In the genomic region with DNA sequence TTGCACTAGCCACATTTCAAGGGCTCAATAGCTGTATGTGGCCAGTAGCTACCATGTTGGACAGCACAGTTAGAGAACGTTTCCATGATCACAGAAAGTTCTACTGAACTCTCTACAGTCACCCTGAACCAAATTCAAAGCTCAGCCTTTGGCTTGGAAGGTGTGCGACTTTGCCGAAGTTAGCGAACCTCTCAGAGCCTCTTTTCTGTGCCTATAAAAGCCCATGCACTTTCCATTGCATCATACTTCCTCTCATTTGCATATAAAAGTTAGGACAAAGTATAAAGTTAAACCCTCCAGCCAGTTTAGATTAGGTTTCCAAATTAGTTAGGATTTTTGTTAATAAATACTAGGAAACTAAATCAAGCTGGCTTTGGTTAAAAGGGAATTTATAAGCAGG, we compare ENCODE assay signal across 24 cellular contexts. TPM values are rescaled to one million over a fixed set of nuclear protein-coding genes. Genes with fewer than 3 reads are reported as not detected.
A peak's percentile ranks its signal among the peaks of the same experiment; 100 is the strongest.
DNase-seq lines count a peak whose midpoint lies in the region; ATAC-seq and TF ChIP-seq lines count a peak whose summit lies in the region.
"Had no signal": no experiment of that assay in that cellular context is flagged by ENCODE, and none has a peak within 500 bp of the region (broad histone marks: within the 10 kb centered on the region; RNA-seq: fewer than 3 reads in every experiment).

No MANE protein-coding gene starts in this region.

- in situ Hi-C loops in brain microvascular endothelial cell (cut with HindIII; ENCODE audit: low pct_ligation_motif_present, low sequenced_read_pairs) = no loop called here

- H3K9me3 ChIP-seq in cardiac muscle cell (ENCODE audit: low read depth) = no peaks in the 10 kb centered on the region
- H3K9me3 ChIP-seq in mesenchymal stem cell (ENCODE audit: control insufficient read depth, low read length) = no peaks in the 10 kb centered on the region
- H3K9me3 ChIP-seq in vagina = no peaks in the 10 kb centered on the region

- H3K4me2 ChIP-seq in mesenchymal stem cell (ENCODE audit: low read length, poor library complexity, severe bottlenecking) = no peak overlapping the region

- no peak for DNase-seq in cardiac muscle cell (ENCODE audit: low read depth in 1 of 2, low spot score in 1 of 2)
- no peak for DNase-seq in left ventricle myocardium superior
- no peak for DNase-seq in brain microvascular endothelial cell
- no peak for DNase-seq in mesenchymal stem cell
- DNase-seq in vagina (ENCODE audit: extremely low spot score in 2 of 2) = no peak
- DNase-seq in stimulated activated CD8-positive, alpha-beta memory T cell treated with anti-CD3 and anti-CD28 coated beads, Interleukin-4, amount 100 ng/mL, for 48 hours = no peak
- DNase-seq in EL = no peak
- DNase-seq: activated CD4-positive, alpha-beta T cell treated with anti-CD3 and anti-CD28 coated beads, Interleukin-2, amount 50 U/mL, for 48 hours; activated naive CD4-positive, alpha-beta T cell treated with Interleukin-2 at 50 U/mL for 16 hours; anterior cingulate cortex; DMS 273 treated with DMSO at 0.1 percent for 48 hours; effector CD8-positive, alpha-beta T cell; NCI-H524; Right ventricle myocardium superior; stimulated activated CD4-positive, alpha-beta T cell treated with anti-CD3 and anti-CD28 coated beads, Interleukin-1b, Interleukin-23, amount 100 ng/mL, for 48 hours; stimulated activated naive CD8-positive, alpha-beta T cell treated with anti-CD3 and anti-CD28 coated beads, Interleukin-15, amount 100 ng/mL, for 72 hours had no signal

- TF ChIP-seq CTCF in cardiac muscle cell (IDR thresholded peaks at IDR 0.05; ENCODE audit: low read depth, low read length) (no peak), brain microvascular endothelial cell (IDR thresholded peaks at IDR 0.05; ENCODE audit: low read depth, low read length, missing control alignments) (no peak), vagina (IDR thresholded peaks at IDR 0.05) (no peak)

- H2BK120ac ChIP-seq in mesenchymal stem cell (ENCODE audit: low read depth, low read length) = no peak overlapping the region

- H3K9ac ChIP-seq in mesenchymal stem cell (ENCODE audit: low read length) = peak overlapping the region; percentile 80

- H4K8ac ChIP-seq in mesenchymal stem cell (ENCODE audit: low read length) = peak overlapping the region; percentile 59

- peak overlapping the region in 1 of 2 experiments; percentile 2 for H3K4ac ChIP-seq in mesenchymal stem cell (ENCODE audit: low read depth in 1 of 2, low read length in 2 of 2)

- TF ChIP-seq POLR2A in vagina (IDR thresholded peaks at IDR 0.05) = no peak

- no peak overlapping the region for H2AFZ ChIP-seq in mesenchymal stem cell (ENCODE audit: low read depth, low read length)

- peaks cover 16% of the 10 kb centered on the region for H3K4me1 ChIP-seq in cardiac muscle cell (ENCODE audit: low read depth)
- peaks cover 23% of the 10 kb centered on the region for H3K4me1 ChIP-seq in mesenchymal stem cell (ENCODE audit: control insufficient read depth, insufficient read depth, low read depth, low read length)
- H3K4me1 ChIP-seq in vagina = peaks cover 16% of the 10 kb centered on the region

- peak overlapping the region in 1 of 2 experiments; percentile 81 for H2BK12ac ChIP-seq in mesenchymal stem cell (ENCODE audit: low read length in 2 of 2)

- H3K36me3 ChIP-seq in cardiac muscle cell (no peaks in the 10 kb centered on the region), brain microvascular endothelial cell (replicated peaks) (no peaks in the 10 kb centered on the region), mesenchymal stem cell (ENCODE audit: control insufficient read depth in 1 of 2, insufficient read depth in 2 of 2, low read depth in 1 of 2, low read length in 2 of 2) (no peaks in the 10 kb centered on the region), vagina (no peaks in the 10 kb centered on the region)

- H3K14ac ChIP-seq in mesenchymal stem cell (ENCODE audit: low read length in 2 of 2) = no peak overlapping the region

- WGBS in mesenchymal stem cell = 100% methylated on average over 1 of the region's 4 CpGs

- peak overlapping the region; percentile 74 for H2BK5ac ChIP-seq in mesenchymal stem cell (ENCODE audit: low read depth, low read length, poor library complexity, severe bottlenecking)

- no peak for ATAC-seq in left ventricle myocardium superior
- ATAC-seq in HG03108 (IDR thresholded peaks at IDR 0.05; ENCODE audit: unreplicated experiment) = no peak
- ATAC-seq: stimulated activated naive CD8-positive, alpha-beta T cell treated with anti-CD3 and anti-CD28 coated beads, Interleukin-15, amount 100 ng/mL, for 72 hours; WTC11 had no signal

- no peaks in the 10 kb centered on the region for H3K79me1 ChIP-seq in mesenchymal stem cell (replicated peaks; ENCODE audit: low read length, poor library complexity, severe bottlenecking)

- H3K4me3 ChIP-seq in cardiac muscle cell (no peak overlapping the region), brain microvascular endothelial cell (ENCODE audit: low read depth, low read length) (no peak overlapping the region), mesenchymal stem cell (ENCODE audit: insufficient read depth in 1 of 2, low read depth in 1 of 2, low read length in 2 of 2) (no peak overlapping the region), vagina (no peak overlapping the region)
- H3K4me3 ChIP-seq: lung had no signal

- intact Hi-C loops in left ventricle myocardium superior (cut with micrococcal nuclease) (no loop called here), vagina (cut with DNase I) (no loop called here)

- H4K91ac ChIP-seq in mesenchymal stem cell (ENCODE audit: low read length) = no peak overlapping the region

- H2BK15ac ChIP-seq in mesenchymal stem cell (ENCODE audit: low read depth, poor library complexity, severe bottlenecking) = no peak overlapping the region

- peak overlapping the region; percentile 99 for H3K27ac ChIP-seq in cardiac muscle cell
- H3K27ac ChIP-seq in brain microvascular endothelial cell = peak overlapping the region; percentile 95
- peak overlapping the region; percentile 99 for H3K27ac ChIP-seq in mesenchymal stem cell (ENCODE audit: low read length, poor library complexity, severe bottlenecking)
- peak overlapping the region; percentile 72 for H3K27ac ChIP-seq in vagina
- H3K27ac ChIP-seq: C4-2B had no signal

- H3K18ac ChIP-seq in mesenchymal stem cell (ENCODE audit: low read depth in 1 of 2, low read length in 2 of 2) = peak overlapping the region in 1 of 2 experiments; percentile 37

- peak overlapping the region; percentile 12 for H2AK5ac ChIP-seq in mesenchymal stem cell (ENCODE audit: low read length, severe bottlenecking)

- no peak overlapping the region for H3K23ac ChIP-seq in mesenchymal stem cell (ENCODE audit: low read length in 2 of 2)

- H3K27me3 ChIP-seq in cardiac muscle cell (no peaks in the 10 kb centered on the region), brain microvascular endothelial cell (replicated peaks) (no peaks in the 10 kb centered on the region), mesenchymal stem cell (ENCODE audit: control insufficient read depth in 1 of 2, insufficient read depth in 1 of 2, low read length in 2 of 2) (no peaks in the 10 kb centered on the region), vagina (no peaks in the 10 kb centered on the region)

RNA-seq across cellular contexts. Expression of gene SLC1A7, which starts 4.7 kb away (rescaled TPM):
- total RNA-seq in cardiac muscle cell = not detected in 2 replicates
- 0.15 TPM in 1 of 2 replicates, not detected in the other for polyA plus RNA-seq in cardiac muscle cell
- 0.32 TPM for total RNA-seq in left ventricle myocardium superior
- polyA plus RNA-seq in mesenchymal stem cell (2013, experiment 1 of 2) = 2.3 TPM
- 2.2 TPM for polyA plus RNA-seq in mesenchymal stem cell (2013, experiment 2 of 2)
- total RNA-seq in vagina = not detected
- total RNA-seq: A172; esophagus mucosa; LHCN-M2; T-helper 2 cell treated with Interferon-gamma antibody and Interleukin-4, amounts not matched to agents 100 ng/mL and 5 ng/mL, for 36 hours; WTC11 had no signal

RNA-seq across cellular contexts. Expression of gene CPT2, which starts 49.5 kb away (rescaled TPM):
- total RNA-seq in cardiac muscle cell (47.1 and 60.8 TPM in 2 replicates), left ventricle myocardium superior (31.0 TPM), vagina (16.7 TPM)
- 52.3 and 60.1 TPM in 2 replicates for polyA plus RNA-seq in cardiac muscle cell
- polyA plus RNA-seq in mesenchymal stem cell (2013, experiment 1 of 2) = 14.1 TPM
- 13.6 TPM for polyA plus RNA-seq in mesenchymal stem cell (2013, experiment 2 of 2)
